ENCODE assay signal across 1 cellular context in genomic region chr1:155859881-155860841, GRCh38.
TF ChIP-seq lines count a peak whose summit lies in the region.

No MANE protein-coding gene starts in this region.

TF ChIP-seq in K562, 482 proteins besides CTCF, POLR2A, EP300 and RAD21 (continued from another document and continues in another):
- TF ChIP-seq PHB (CRISPR knock-in tag; IDR thresholded peaks at IDR 0.05), result no peak
- TF ChIP-seq BCL6 (CRISPR knock-in tag; IDR thresholded peaks at IDR 0.05), result no peak
- TF ChIP-seq ZNF277 (CRISPR knock-in tag; IDR thresholded peaks at IDR 0.05; ENCODE audit: borderline replicate concordance), result no peak
- TF ChIP-seq PML (IDR thresholded peaks at IDR 0.05; ENCODE audit: low read length), result no peak
- TF ChIP-seq STAT6 (CRISPR knock-in tag; IDR thresholded peaks at IDR 0.05), result no peak
- no peak for TF ChIP-seq ZNF318 (IDR thresholded peaks at IDR 0.05; ENCODE audit: borderline replicate concordance in 1 of 2, low read depth in 1 of 2)
- TF ChIP-seq XRCC5 (IDR thresholded peaks at IDR 0.05; ENCODE audit: low read depth, low read length), result no peak
- no peak for TF ChIP-seq UBTF (IDR thresholded peaks at IDR 0.05; ENCODE audit: borderline replicate concordance in 1 of 2, low read depth in 2 of 2, low read length in 2 of 2)
- TF ChIP-seq FOXA3 (CRISPR knock-in tag; conservative IDR thresholded peaks at IDR 0.05 in 1 of 2, IDR thresholded peaks at IDR 0.05 in 1 of 2), result no peak
- TF ChIP-seq DDX20 (tag; IDR thresholded peaks at IDR 0.05; ENCODE audit: low read depth), result no peak
- TF ChIP-seq PRDM10 (IDR thresholded peaks at IDR 0.05; ENCODE audit: partially characterized antibody), result peak; percentile 26
- TF ChIP-seq KLF1 (tag; IDR thresholded peaks at IDR 0.05), result no peak
- TF ChIP-seq KDM4B (IDR thresholded peaks at IDR 0.05; ENCODE audit: borderline replicate concordance in 2 of 2, low read depth in 1 of 2), result no peak
- no peak for TF ChIP-seq PPARD (CRISPR knock-in tag; IDR thresholded peaks at IDR 0.05)
- no peak for TF ChIP-seq BRF1 (IDR thresholded peaks at IDR 0.05; ENCODE audit: borderline replicate concordance, extremely low read depth, insufficient read length)
- TF ChIP-seq RBM25 (IDR thresholded peaks at IDR 0.05; ENCODE audit: low read depth, low read length, severe bottlenecking), result no peak
- no peak for TF ChIP-seq ZNF23 (CRISPR knock-in tag; IDR thresholded peaks at IDR 0.05)
- no peak for TF ChIP-seq STAG1 (CRISPR knock-in tag; IDR thresholded peaks at IDR 0.05; ENCODE audit: borderline replicate concordance)
- TF ChIP-seq MLX (CRISPR knock-in tag; conservative IDR thresholded peaks at IDR 0.05), result no peak
- TF ChIP-seq NR2F6 (CRISPR knock-in tag; IDR thresholded peaks at IDR 0.05), result no peak
- no peak for TF ChIP-seq HLTF (IDR thresholded peaks at IDR 0.05)
- TF ChIP-seq KAT7 (CRISPR knock-in tag; IDR thresholded peaks at IDR 0.05; ENCODE audit: borderline replicate concordance), result no peak
- no peak for TF ChIP-seq NONO (IDR thresholded peaks at IDR 0.05; ENCODE audit: low read depth in 2 of 2, low read length in 1 of 2)
- TF ChIP-seq HMGXB4 (CRISPR knock-in tag; IDR thresholded peaks at IDR 0.05), result no peak
- TF ChIP-seq PBX2 (CRISPR knock-in tag; IDR thresholded peaks at IDR 0.05; ENCODE audit: low read depth), result no peak
- no peak for TF ChIP-seq PBX2 (tag; conservative IDR thresholded peaks at IDR 0.05; ENCODE audit: low read depth)
- TF ChIP-seq RNF219 (CRISPR knock-in tag; IDR thresholded peaks at IDR 0.05), result no peak
